In the genomic region with DNA sequence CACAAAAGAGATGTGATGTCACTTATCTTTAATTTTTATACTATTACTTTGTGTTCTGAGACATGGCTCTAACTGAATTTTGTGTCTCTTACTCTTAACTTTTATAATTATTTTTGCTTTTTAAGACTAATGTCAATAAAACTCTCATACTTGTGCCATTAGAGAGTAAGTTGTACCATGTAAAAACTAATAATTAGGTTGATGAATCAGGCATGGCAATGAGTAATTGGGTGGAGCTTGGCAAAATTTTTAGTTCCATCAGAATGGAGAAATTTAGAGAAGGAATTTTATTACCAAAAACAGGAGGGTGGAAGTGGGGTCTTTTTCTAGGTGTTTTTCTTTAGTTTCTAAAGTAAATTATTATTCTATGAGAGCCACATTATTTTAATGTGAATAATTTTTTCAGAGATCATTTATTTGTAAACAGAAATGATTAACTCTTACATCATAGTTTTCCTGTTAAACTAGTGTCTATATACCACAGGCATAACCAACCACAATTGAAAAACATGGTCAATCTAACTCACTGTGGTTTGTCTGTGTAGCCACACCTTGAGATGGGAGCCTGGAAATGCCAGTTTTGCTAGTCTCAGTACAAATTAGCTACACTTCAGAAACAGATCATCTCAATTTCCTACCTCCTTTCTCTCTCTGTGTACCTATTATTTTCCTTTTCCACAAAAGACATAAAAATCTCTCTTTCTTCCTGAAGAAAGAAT, we compare ENCODE assay signal across 1 cellular context.
A peak's percentile ranks its signal among the peaks of the same experiment; 100 is the strongest.
TF ChIP-seq lines count a peak whose summit lies in the region.

No MANE protein-coding gene starts in this region.

TF ChIP-seq in HCT116, 20 proteins besides CTCF, POLR2A, EP300 and RAD21 (continued from another document):
- no peak for TF ChIP-seq TCF7L2 (IDR thresholded peaks at IDR 0.05; ENCODE audit: borderline replicate concordance, extremely low read depth, insufficient read depth, insufficient read length)
- TF ChIP-seq JUND (IDR thresholded peaks at IDR 0.05) = peak; percentile 25; the same call in 1 of the 2 replicates
- TF ChIP-seq CEBPB (IDR thresholded peaks at IDR 0.05; ENCODE audit: low read depth) = peak; percentile 22; the same call in 1 of the 2 replicates
- 0 out of 2 replicates have a peak, but pooled peaks have one; percentile 18 for TF ChIP-seq FOSL1 (IDR thresholded peaks at IDR 0.05; ENCODE audit: low read depth)
- no peak for TF ChIP-seq ZBTB33 (IDR thresholded peaks at IDR 0.05; ENCODE audit: extremely low read depth, insufficient replicate concordance, low read length)
- no peak for TF ChIP-seq POLR2AphosphoS5 (IDR thresholded peaks at IDR 0.05; ENCODE audit: low read depth, low read length)
- no peak for TF ChIP-seq ZFX (IDR thresholded peaks at IDR 0.05)
- TF ChIP-seq SP1 (IDR thresholded peaks at IDR 0.05; ENCODE audit: low read depth) = 0 out of 2 replicates have a peak, but pooled peaks have one; percentile 14
- TF ChIP-seq SIN3A (IDR thresholded peaks at IDR 0.05; ENCODE audit: low read depth) = no peak
- TF ChIP-seq ZNF274 (IDR thresholded peaks at IDR 0.05; ENCODE audit: low read depth, low read length) = no peak
- no peak for TF ChIP-seq EZH2phosphoT487 (IDR thresholded peaks at IDR 0.05; ENCODE audit: borderline replicate concordance)
- TF ChIP-seq ELF1 (IDR thresholded peaks at IDR 0.05; ENCODE audit: borderline replicate concordance, low read depth) = no peak
- no peak for TF ChIP-seq SRF (IDR thresholded peaks at IDR 0.05; ENCODE audit: low read depth)
- no peak for TF ChIP-seq EZH2 (IDR thresholded peaks at IDR 0.05)
- no peak for TF ChIP-seq CBX3 (IDR thresholded peaks at IDR 0.05; ENCODE audit: low read depth)
